In the genomic region with DNA sequence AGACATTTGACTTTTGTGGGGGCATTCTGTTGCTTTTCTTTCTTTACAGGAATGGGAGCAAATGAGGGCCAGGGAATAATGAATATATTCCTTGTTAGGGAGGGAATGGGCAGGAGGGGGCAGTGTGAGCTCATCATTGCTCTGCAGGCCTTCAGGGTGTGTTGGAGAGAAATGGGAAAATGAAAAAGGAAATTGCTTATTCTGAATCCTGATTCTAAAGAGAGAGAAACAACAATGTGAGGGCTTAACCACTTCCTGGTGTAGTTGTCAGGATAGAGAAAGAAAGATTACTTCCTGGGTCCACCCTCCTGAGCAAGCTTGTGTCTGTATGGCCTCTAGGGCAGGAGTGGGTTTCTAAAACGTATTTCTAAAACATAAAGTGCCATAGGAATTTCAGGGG, we compare ENCODE assay signal across 8 cellular contexts.
DNase-seq lines count a peak whose midpoint lies in the region; ATAC-seq and TF ChIP-seq lines count a peak whose summit lies in the region.

No MANE protein-coding gene starts in this region.

- DNase-seq in NCI-H82 (lab: John Stamatoyannopoulos, UW): peak; percentile 57
- no peak for DNase-seq in NCI-H82 treated with DMSO at 0.1 percent for 48 hours (lab: John Stamatoyannopoulos, UW; ENCODE audit: unreplicated experiment)
- DNase-seq in HPDE6-E6E7 (ENCODE audit: extremely low spot score): peak; percentile 72
- peak; percentile 70 for DNase-seq in SKM-1 treated with dmso at 0.1 percent for 144 hours (lab: John Stamatoyannopoulos, UW; ENCODE audit: unreplicated experiment)
- peak; percentile 60 to 61 for DNase-seq in cardiac fibroblast (ENCODE audit: low read depth in 2 of 2)
- peak; percentile 57 for DNase-seq in left kidney (ENCODE audit: low read depth, low spot score)
- DNase-seq in stromal cell of bone marrow (ENCODE audit: low read depth): peak; percentile 17

- TF ChIP-seq CTCF in cardiac fibroblast (IDR thresholded peaks at IDR 0.05; ENCODE audit: low read depth, low read length): peak; percentile 49

- no peak for ATAC-seq in HG03280 (IDR thresholded peaks at IDR 0.05; ENCODE audit: unreplicated experiment)

- H3K4me3 ChIP-seq in cardiac fibroblast (replicated peaks in 1 of 2; ENCODE audit: low read depth in 2 of 2, low read length in 2 of 2): no peak overlapping the region
